In genomic region chr6:79011940-79012339, GRCh38 we compare ENCODE assay signal across 26 cellular contexts.
"Had no signal": no experiment of that assay in that cellular context is flagged by ENCODE, and none has a peak within 500 bp of the region (broad histone marks: within the 10 kb centered on the region; RNA-seq: fewer than 3 reads in every experiment).

No MANE protein-coding gene starts in this region.

- H3K4me3 ChIP-seq: coronary artery, dorsolateral prefrontal cortex, esophagus squamous epithelium, gastrocnemius medialis, heart right ventricle, left lung, lower lobe of right lung, mucosa of descending colon had no signal

- ATAC-seq: esophagus mucosa, gastrocnemius medialis, heart right ventricle, left cardiac atrium, left lung, left ventricle myocardium superior, lower lobe of right lung, mucosa of descending colon had no signal

- FAIRE-seq: islet of Langerhans, keratinocyte had no signal

- H3K4me3 Mint-ChIP-seq: mesothelial cell of epicardium, naive B cell had no signal

- H3K27me3 ChIP-seq: dorsolateral prefrontal cortex, esophagus squamous epithelium, gastrocnemius medialis, heart right ventricle, left lung had no signal

- H3K9me3 Mint-ChIP-seq: mesothelial cell of epicardium, naive B cell had no signal

- H3K4me1 ChIP-seq: esophagus squamous epithelium, gastrocnemius medialis, left lung, lower lobe of right lung had no signal

- H3K9me3 ChIP-seq: esophagus squamous epithelium, gastrocnemius medialis, heart right ventricle, left lung, lower lobe of right lung, mucosa of descending colon had no signal

- DNase-seq: dermis blood vessel endothelial cell; dorsolateral prefrontal cortex; effector CD4-positive, alpha-beta T cell; effector memory CD4-positive, alpha-beta T cell; erythroblast; esophagus squamous epithelium; foreskin fibroblast; foreskin melanocyte; gastrocnemius medialis; glutamatergic neuron; head of caudate nucleus; heart right ventricle; hippocampal formation; left cardiac atrium; left lung; left ventricle myocardium superior; lower lobe of right lung; mesenchymal stem cell; mucosa of descending colon; naive B cell had no signal

- H3K27ac ChIP-seq: coronary artery, epithelial cell of prostate, esophagus squamous epithelium, gastrocnemius medialis, left lung, lower lobe of right lung had no signal

- H3K27me3 Mint-ChIP-seq: naive B cell had no signal
